1 cellular context compared by ENCODE assay signal in genomic region chr18:51029694-51030536, GRCh38.
TF ChIP-seq lines count a peak whose summit lies in the region.

TSS of gene SMAD4 (plus strand) at chr18:51030213. CDS start at chr18:51047047, 16,834 bp downstream.

TF ChIP-seq in K562, 482 proteins besides CTCF, POLR2A, EP300 and RAD21 (continued from another document and continues in another):
- TF ChIP-seq ZNF76 (CRISPR knock-in tag; IDR thresholded peaks at IDR 0.05; ENCODE audit: borderline replicate concordance) (0 out of 2 replicates have a peak, but pooled peaks have one; percentile 29), CXXC5 (CRISPR knock-in tag; IDR thresholded peaks at IDR 0.05) (peak; percentile 55; the same call in 1 of the 2 replicates), NR2C1 (IDR thresholded peaks at IDR 0.05) (no peak), NR2C1 (tag; IDR thresholded peaks at IDR 0.05) (0 out of 2 replicates have a peak, but pooled peaks have one; percentile 12), C11orf30 (IDR thresholded peaks at IDR 0.05; ENCODE audit: low read depth) (no peak), ZNF140 (CRISPR knock-in tag; IDR thresholded peaks at IDR 0.05) (no peak), PML (IDR thresholded peaks at IDR 0.05; ENCODE audit: low read length) (peak; percentile 69), ATF7 (IDR thresholded peaks at IDR 0.05) (0 out of 2 replicates have a peak, but pooled peaks have one; percentile 20), POLR2H (tag; IDR thresholded peaks at IDR 0.05; ENCODE audit: low read depth) (peak; percentile 79), MCM2 (IDR thresholded peaks at IDR 0.05; ENCODE audit: low read depth) (no peak), MAZ (CRISPR knock-in tag; conservative IDR thresholded peaks at IDR 0.05 in 1 of 2, IDR thresholded peaks at IDR 0.05 in 1 of 2) (peak; percentile 65 to 77), ZFX (CRISPR knock-in tag; IDR thresholded peaks at IDR 0.05) (peak; percentile 89), TFAP4 (CRISPR knock-in tag; IDR thresholded peaks at IDR 0.05; ENCODE audit: borderline replicate concordance) (peak; percentile 51; the same call in 1 of the 2 replicates), ZBTB1 (CRISPR knock-in tag; IDR thresholded peaks at IDR 0.05; ENCODE audit: borderline replicate concordance, low read depth) (peak; percentile 75; the same call in 1 of the 2 replicates), TAF1 (IDR thresholded peaks at IDR 0.05; ENCODE audit: control insufficient read depth, extremely low read depth, insufficient read depth, low read length, severe bottlenecking) (peak; percentile 76), NONO (IDR thresholded peaks at IDR 0.05; ENCODE audit: low read depth in 2 of 2, low read length in 1 of 2) (peak in 1 of 2 experiments; percentile 54; a peak in 2 of 4 replicates), RBBP5 (IDR thresholded peaks at IDR 0.05; ENCODE audit: borderline replicate concordance, insufficient read depth, low read length, poor library complexity, severe bottlenecking) (peak; percentile 59), HDAC2 (IDR thresholded peaks at IDR 0.05) (no peak), NR3C1 (CRISPR knock-in tag; IDR thresholded peaks at IDR 0.05) (no peak), GTF2A2 (tag; IDR thresholded peaks at IDR 0.05) (no peak), POLR2G (IDR thresholded peaks at IDR 0.05; ENCODE audit: low read depth, low read length) (peak; percentile 95), SNAPC5 (CRISPR knock-in tag; IDR thresholded peaks at IDR 0.05) (no peak), ATF1 (CRISPR knock-in tag; IDR thresholded peaks at IDR 0.05) (no peak), ATF1 (tag; IDR thresholded peaks at IDR 0.05) (0 out of 2 replicates have a peak, but pooled peaks have one; percentile 11), TEAD2 (tag; IDR thresholded peaks at IDR 0.05) (no peak), SUPT5H (IDR thresholded peaks at IDR 0.05) (peak; percentile 88), ZNF589 (CRISPR knock-in tag; IDR thresholded peaks at IDR 0.05; ENCODE audit: low read depth) (peak; percentile 65; the same call in 1 of the 2 replicates), GABPA (tag; conservative IDR thresholded peaks at IDR 0.05; ENCODE audit: low read depth) (peak; percentile 72), PHF8 (IDR thresholded peaks at IDR 0.05; ENCODE audit: borderline replicate concordance, low read length) (peak; percentile 92; the same call in 1 of the 2 replicates), ERF (CRISPR knock-in tag; IDR thresholded peaks at IDR 0.05) (0 out of 2 replicates have a peak, but pooled peaks have one; percentile 75), CBFA2T3 (IDR thresholded peaks at IDR 0.05) (no peak), MXI1 (IDR thresholded peaks at IDR 0.05; ENCODE audit: low read depth, low read length) (no peak), NR2C2 (CRISPR knock-in tag; IDR thresholded peaks at IDR 0.05) (no peak), NR2C2 (tag; IDR thresholded peaks at IDR 0.05) (peak; percentile 88), TCF7L2 (IDR thresholded peaks at IDR 0.05; ENCODE audit: low read depth, low read length) (no peak), RBFOX2 (IDR thresholded peaks at IDR 0.05; ENCODE audit: low read depth, low read length) (peak; percentile 95), KHSRP (IDR thresholded peaks at IDR 0.05) (no peak), ZNF146 (CRISPR knock-in tag; IDR thresholded peaks at IDR 0.05; ENCODE audit: unreplicated experiment) (no peak)
- TF ChIP-seq, protein P1, sequence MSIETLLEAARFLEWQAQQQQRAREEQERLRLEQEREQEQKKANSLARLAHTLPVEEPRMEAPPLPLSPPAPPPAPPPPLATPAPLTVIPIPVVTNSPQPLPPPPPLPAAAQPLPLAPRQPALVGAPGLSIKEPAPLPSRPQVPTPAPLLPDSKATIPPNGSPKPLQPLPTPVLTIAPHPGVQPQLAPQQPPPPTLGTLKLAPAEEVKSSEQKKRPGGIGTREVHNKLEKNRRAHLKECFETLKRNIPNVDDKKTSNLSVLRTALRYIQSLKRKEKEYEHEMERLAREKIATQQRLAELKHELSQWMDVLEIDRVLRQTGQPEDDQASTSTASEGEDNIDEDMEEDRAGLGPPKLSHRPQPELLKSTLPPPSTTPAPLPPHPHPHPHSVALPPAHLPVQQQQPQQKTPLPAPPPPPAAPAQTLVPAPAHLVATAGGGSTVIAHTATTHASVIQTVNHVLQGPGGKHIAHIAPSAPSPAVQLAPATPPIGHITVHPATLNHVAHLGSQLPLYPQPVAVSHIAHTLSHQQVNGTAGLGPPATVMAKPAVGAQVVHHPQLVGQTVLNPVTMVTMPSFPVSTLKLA (conservative IDR thresholded peaks at IDR 0.05): peak in 1 of 2 experiments; percentile 7; a peak in 1 of 4 replicates
- TF ChIP-seq, protein P2, sequence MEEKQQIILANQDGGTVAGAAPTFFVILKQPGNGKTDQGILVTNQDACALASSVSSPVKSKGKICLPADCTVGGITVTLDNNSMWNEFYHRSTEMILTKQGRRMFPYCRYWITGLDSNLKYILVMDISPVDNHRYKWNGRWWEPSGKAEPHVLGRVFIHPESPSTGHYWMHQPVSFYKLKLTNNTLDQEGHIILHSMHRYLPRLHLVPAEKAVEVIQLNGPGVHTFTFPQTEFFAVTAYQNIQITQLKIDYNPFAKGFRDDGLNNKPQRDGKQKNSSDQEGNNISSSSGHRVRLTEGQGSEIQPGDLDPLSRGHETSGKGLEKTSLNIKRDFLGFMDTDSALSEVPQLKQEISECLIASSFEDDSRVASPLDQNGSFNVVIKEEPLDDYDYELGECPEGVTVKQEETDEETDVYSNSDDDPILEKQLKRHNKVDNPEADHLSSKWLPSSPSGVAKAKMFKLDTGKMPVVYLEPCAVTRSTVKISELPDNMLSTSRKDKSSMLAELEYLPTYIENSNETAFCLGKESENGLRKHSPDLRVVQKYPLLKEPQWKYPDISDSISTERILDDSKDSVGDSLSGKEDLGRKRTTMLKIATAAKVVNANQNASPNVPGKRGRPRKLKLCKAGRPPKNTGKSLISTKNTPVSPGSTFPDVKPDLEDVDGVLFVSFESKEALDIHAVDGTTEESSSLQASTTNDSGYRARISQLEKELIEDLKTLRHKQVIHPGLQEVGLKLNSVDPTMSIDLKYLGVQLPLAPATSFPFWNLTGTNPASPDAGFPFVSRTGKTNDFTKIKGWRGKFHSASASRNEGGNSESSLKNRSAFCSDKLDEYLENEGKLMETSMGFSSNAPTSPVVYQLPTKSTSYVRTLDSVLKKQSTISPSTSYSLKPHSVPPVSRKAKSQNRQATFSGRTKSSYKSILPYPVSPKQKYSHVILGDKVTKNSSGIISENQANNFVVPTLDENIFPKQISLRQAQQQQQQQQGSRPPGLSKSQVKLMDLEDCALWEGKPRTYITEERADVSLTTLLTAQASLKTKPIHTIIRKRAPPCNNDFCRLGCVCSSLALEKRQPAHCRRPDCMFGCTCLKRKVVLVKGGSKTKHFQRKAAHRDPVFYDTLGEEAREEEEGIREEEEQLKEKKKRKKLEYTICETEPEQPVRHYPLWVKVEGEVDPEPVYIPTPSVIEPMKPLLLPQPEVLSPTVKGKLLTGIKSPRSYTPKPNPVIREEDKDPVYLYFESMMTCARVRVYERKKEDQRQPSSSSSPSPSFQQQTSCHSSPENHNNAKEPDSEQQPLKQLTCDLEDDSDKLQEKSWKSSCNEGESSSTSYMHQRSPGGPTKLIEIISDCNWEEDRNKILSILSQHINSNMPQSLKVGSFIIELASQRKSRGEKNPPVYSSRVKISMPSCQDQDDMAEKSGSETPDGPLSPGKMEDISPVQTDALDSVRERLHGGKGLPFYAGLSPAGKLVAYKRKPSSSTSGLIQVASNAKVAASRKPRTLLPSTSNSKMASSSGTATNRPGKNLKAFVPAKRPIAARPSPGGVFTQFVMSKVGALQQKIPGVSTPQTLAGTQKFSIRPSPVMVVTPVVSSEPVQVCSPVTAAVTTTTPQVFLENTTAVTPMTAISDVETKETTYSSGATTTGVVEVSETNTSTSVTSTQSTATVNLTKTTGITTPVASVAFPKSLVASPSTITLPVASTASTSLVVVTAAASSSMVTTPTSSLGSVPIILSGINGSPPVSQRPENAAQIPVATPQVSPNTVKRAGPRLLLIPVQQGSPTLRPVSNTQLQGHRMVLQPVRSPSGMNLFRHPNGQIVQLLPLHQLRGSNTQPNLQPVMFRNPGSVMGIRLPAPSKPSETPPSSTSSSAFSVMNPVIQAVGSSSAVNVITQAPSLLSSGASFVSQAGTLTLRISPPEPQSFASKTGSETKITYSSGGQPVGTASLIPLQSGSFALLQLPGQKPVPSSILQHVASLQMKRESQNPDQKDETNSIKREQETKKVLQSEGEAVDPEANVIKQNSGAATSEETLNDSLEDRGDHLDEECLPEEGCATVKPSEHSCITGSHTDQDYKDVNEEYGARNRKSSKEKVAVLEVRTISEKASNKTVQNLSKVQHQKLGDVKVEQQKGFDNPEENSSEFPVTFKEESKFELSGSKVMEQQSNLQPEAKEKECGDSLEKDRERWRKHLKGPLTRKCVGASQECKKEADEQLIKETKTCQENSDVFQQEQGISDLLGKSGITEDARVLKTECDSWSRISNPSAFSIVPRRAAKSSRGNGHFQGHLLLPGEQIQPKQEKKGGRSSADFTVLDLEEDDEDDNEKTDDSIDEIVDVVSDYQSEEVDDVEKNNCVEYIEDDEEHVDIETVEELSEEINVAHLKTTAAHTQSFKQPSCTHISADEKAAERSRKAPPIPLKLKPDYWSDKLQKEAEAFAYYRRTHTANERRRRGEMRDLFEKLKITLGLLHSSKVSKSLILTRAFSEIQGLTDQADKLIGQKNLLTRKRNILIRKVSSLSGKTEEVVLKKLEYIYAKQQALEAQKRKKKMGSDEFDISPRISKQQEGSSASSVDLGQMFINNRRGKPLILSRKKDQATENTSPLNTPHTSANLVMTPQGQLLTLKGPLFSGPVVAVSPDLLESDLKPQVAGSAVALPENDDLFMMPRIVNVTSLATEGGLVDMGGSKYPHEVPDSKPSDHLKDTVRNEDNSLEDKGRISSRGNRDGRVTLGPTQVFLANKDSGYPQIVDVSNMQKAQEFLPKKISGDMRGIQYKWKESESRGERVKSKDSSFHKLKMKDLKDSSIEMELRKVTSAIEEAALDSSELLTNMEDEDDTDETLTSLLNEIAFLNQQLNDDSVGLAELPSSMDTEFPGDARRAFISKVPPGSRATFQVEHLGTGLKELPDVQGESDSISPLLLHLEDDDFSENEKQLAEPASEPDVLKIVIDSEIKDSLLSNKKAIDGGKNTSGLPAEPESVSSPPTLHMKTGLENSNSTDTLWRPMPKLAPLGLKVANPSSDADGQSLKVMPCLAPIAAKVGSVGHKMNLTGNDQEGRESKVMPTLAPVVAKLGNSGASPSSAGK (IDR thresholded peaks at IDR 0.05): peak; percentile 59
- TF ChIP-seq, protein P3, sequence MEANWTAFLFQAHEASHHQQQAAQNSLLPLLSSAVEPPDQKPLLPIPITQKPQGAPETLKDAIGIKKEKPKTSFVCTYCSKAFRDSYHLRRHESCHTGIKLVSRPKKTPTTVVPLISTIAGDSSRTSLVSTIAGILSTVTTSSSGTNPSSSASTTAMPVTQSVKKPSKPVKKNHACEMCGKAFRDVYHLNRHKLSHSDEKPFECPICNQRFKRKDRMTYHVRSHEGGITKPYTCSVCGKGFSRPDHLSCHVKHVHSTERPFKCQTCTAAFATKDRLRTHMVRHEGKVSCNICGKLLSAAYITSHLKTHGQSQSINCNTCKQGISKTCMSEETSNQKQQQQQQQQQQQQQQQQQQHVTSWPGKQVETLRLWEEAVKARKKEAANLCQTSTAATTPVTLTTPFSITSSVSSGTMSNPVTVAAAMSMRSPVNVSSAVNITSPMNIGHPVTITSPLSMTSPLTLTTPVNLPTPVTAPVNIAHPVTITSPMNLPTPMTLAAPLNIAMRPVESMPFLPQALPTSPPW (CRISPR knock-in tag; IDR thresholded peaks at IDR 0.05): peak; percentile 88
- TF ChIP-seq, protein P4, sequence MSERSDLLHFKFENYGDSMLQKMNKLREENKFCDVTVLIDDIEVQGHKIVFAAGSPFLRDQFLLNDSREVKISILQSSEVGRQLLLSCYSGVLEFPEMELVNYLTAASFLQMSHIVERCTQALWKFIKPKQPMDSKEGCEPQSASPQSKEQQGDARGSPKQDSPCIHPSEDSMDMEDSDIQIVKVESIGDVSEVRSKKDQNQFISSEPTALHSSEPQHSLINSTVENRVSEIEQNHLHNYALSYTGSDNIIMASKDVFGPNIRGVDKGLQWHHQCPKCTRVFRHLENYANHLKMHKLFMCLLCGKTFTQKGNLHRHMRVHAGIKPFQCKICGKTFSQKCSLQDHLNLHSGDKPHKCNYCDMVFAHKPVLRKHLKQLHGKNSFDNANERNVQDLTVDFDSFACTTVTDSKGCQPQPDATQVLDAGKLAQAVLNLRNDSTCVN (CRISPR knock-in tag; IDR thresholded peaks at IDR 0.05): no peak
- TF ChIP-seq, protein P5, sequence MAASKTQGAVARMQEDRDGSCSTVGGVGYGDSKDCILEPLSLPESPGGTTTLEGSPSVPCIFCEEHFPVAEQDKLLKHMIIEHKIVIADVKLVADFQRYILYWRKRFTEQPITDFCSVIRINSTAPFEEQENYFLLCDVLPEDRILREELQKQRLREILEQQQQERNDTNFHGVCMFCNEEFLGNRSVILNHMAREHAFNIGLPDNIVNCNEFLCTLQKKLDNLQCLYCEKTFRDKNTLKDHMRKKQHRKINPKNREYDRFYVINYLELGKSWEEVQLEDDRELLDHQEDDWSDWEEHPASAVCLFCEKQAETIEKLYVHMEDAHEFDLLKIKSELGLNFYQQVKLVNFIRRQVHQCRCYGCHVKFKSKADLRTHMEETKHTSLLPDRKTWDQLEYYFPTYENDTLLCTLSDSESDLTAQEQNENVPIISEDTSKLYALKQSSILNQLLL (CRISPR knock-in tag; IDR thresholded peaks at IDR 0.05; ENCODE audit: borderline replicate concordance): no peak
